Comparison of ENCODE assay signal across 10 cellular contexts in genomic region chr16:87365021-87365713, GRCh38.
"Had no signal": no experiment of that assay in that cellular context is flagged by ENCODE, and none has a peak within 500 bp of the region (broad histone marks: within the 10 kb centered on the region; RNA-seq: fewer than 3 reads in every experiment).

No MANE protein-coding gene starts in this region.

- H3K9me3 ChIP-seq: esophagus muscularis mucosa had no signal

- H3K27ac Mint-ChIP-seq: activated naive CD4-positive, alpha-beta T cell treated with anti-CD3 and anti-CD28 coated beads, Interleukin-2, amount 50 U/mL, for 24 hours; memory B cell; stimulated activated naive B cell treated with anti-CD40 and anti-IgM and Interleukin-4, amounts not matched to agents 10 μg/mL and 1 μg/mL and 100 μg/mL, for 72 hours had no signal

- H3K27me3 Mint-ChIP-seq: activated naive CD4-positive, alpha-beta T cell treated with anti-CD3 and anti-CD28 coated beads, Interleukin-2, amount 50 U/mL, for 24 hours; memory B cell; stimulated activated naive B cell treated with anti-CD40 and anti-IgM and Interleukin-4, amounts not matched to agents 10 μg/mL and 1 μg/mL and 100 μg/mL, for 72 hours had no signal

- H3K4me3 ChIP-seq: skin epidermis had no signal

- H3K27me3 ChIP-seq: dorsolateral prefrontal cortex, esophagus muscularis mucosa had no signal

- H3K9me3 Mint-ChIP-seq: activated naive CD4-positive, alpha-beta T cell treated with anti-CD3 and anti-CD28 coated beads, Interleukin-2, amount 50 U/mL, for 24 hours; memory B cell; stimulated activated naive B cell treated with anti-CD40 and anti-IgM and Interleukin-4, amounts not matched to agents 10 μg/mL and 1 μg/mL and 100 μg/mL, for 72 hours had no signal

- DNase-seq: activated CD4-positive, alpha-beta T cell treated with anti-CD3 and anti-CD28 coated beads, Interleukin-2, amount 50 U/mL, for 48 hours; activated CD4-positive, CD25-positive, alpha-beta regulatory T cell; anterior cingulate cortex; dorsolateral prefrontal cortex; stimulated activated naive B cell treated with anti-CD40 and anti-IgM and Interleukin-4, amounts not matched to agents 10 μg/mL and 1 μg/mL and 100 μg/mL, for 72 hours; substantia nigra had no signal

- H3K4me3 Mint-ChIP-seq: activated naive CD4-positive, alpha-beta T cell treated with anti-CD3 and anti-CD28 coated beads, Interleukin-2, amount 50 U/mL, for 24 hours; memory B cell had no signal
